ENCODE assay signal across 8 cellular contexts in genomic region chr6:20534906-20535305, GRCh38. TPM values are rescaled to one million over a fixed set of nuclear protein-coding genes. Genes with fewer than 3 reads are reported as not detected.
DNase-seq lines count a peak whose midpoint lies in the region; ATAC-seq and TF ChIP-seq lines count a peak whose summit lies in the region.

No MANE protein-coding gene starts in this region.

- peak in 1 of 2 donors; percentile 15 for ATAC-seq in CD4-positive, CD25-positive, alpha-beta regulatory T cell (ENCODE audit: low read depth in 2 of 2)
- peak; percentile 30 for ATAC-seq in GM21723 (IDR thresholded peaks at IDR 0.05; ENCODE audit: unreplicated experiment)

- no peaks in the 10 kb centered on the region for H3K9me3 ChIP-seq in CD4-positive, CD25-positive, alpha-beta regulatory T cell (ENCODE audit: control insufficient read depth in 2 of 2, low read length in 2 of 2)
- no peaks in the 10 kb centered on the region for H3K9me3 ChIP-seq in mucosa of rectum (ENCODE audit: control insufficient read depth in 2 of 2, low read length in 2 of 2)

- no peaks in the 10 kb centered on the region for H3K27me3 Mint-ChIP-seq in CD4-positive, CD25-positive, alpha-beta regulatory T cell

- no peaks in the 10 kb centered on the region for H3K27me3 ChIP-seq in CD4-positive, CD25-positive, alpha-beta regulatory T cell (ENCODE audit: control insufficient read depth, insufficient read depth, low read length)
- no peaks in the 10 kb centered on the region for H3K27me3 ChIP-seq in mucosa of rectum (ENCODE audit: control insufficient read depth in 2 of 2, insufficient read depth in 2 of 2, low read length in 2 of 2)

- no peak for TF ChIP-seq CTCF in cardiac fibroblast (IDR thresholded peaks at IDR 0.05; ENCODE audit: low read depth, low read length)

- H3K9me3 Mint-ChIP-seq in CD4-positive, CD25-positive, alpha-beta regulatory T cell: no peaks in the 10 kb centered on the region

- H3K27ac Mint-ChIP-seq in CD4-positive, CD25-positive, alpha-beta regulatory T cell: peak overlapping the region; percentile 99

- H3K36me3 Mint-ChIP-seq in CD4-positive, CD25-positive, alpha-beta regulatory T cell: peaks cover 12% of the 10 kb centered on the region

- H3K4me1 ChIP-seq in CD4-positive, CD25-positive, alpha-beta regulatory T cell (ENCODE audit: control insufficient read depth, insufficient read depth, low read length, poor library complexity, severe bottlenecking): peaks cover 13% of the 10 kb centered on the region
- peaks cover 0 to 6% of the 10 kb centered on the region in 2 donors for H3K4me1 ChIP-seq in mucosa of rectum (ENCODE audit: control insufficient read depth in 2 of 2, insufficient read depth in 2 of 2, low read length in 2 of 2)

- peak overlapping the region; percentile 97 for H3K4me3 ChIP-seq in CD4-positive, CD25-positive, alpha-beta regulatory T cell (ENCODE audit: low read depth, low read length)
- H3K4me3 ChIP-seq in cardiac fibroblast (replicated peaks in 1 of 2; ENCODE audit: low read depth in 2 of 2, low read length in 2 of 2): peak overlapping the region; percentile 73 to 87
- H3K4me3 ChIP-seq in mucosa of rectum (ENCODE audit: low read length in 2 of 2): peak overlapping the region; percentile 83 to 97

- H3K4me1 Mint-ChIP-seq in CD4-positive, CD25-positive, alpha-beta regulatory T cell: peaks cover 18 to 52% (median 39%) of the 10 kb centered on the region in 4 donors

- peaks cover 10% of the 10 kb centered on the region for H3K36me3 ChIP-seq in CD4-positive, CD25-positive, alpha-beta regulatory T cell (ENCODE audit: control insufficient read depth, insufficient read depth, low read length)
- H3K36me3 ChIP-seq in mucosa of rectum (ENCODE audit: control insufficient read depth in 2 of 2, insufficient read depth in 2 of 2, low read length in 2 of 2): no peaks in the 10 kb centered on the region

- H3K9ac ChIP-seq in mucosa of rectum (ENCODE audit: low read depth in 1 of 2, low read length in 2 of 2): peak overlapping the region; percentile 83 to 84

- H3K4me3 Mint-ChIP-seq in CD4-positive, CD25-positive, alpha-beta regulatory T cell: peak overlapping the region; percentile 90 to 99 (median 98)

- H3K27ac ChIP-seq in CD4-positive, CD25-positive, alpha-beta regulatory T cell (ENCODE audit: insufficient read depth, low read length, poor library complexity, severe bottlenecking): peak overlapping the region; percentile 85
- H3K27ac ChIP-seq in mucosa of rectum (ENCODE audit: low read depth in 2 of 2, low read length in 2 of 2): no peak overlapping the region

- DNase-seq in CD4-positive, CD25-positive, alpha-beta regulatory T cell: peak in 2 of 3 donors; percentile 37 to 38
- DNase-seq in NCI-H2171 treated with DMSO at 0.1 percent for 48 hours (lab: John Stamatoyannopoulos, UW): peak; percentile 74
- no peak for DNase-seq in cardiac fibroblast (ENCODE audit: low read depth in 2 of 2)
- no peak for DNase-seq in dedifferentiated amniotic fluid mesenchymal stem cell (ENCODE audit: extremely low spot score)
- DNase-seq in hypothalamus (lab: John Stamatoyannopoulos, UW): no peak
- no peak for DNase-seq in kidney glomerular epithelial cell (lab: John Stamatoyannopoulos, UW)

RNA-seq across cellular contexts. Expression of gene CDKAL1, which starts 0.6 kb away (rescaled TPM):
- total RNA-seq in CD4-positive, CD25-positive, alpha-beta regulatory T cell: 28.3 TPM
- 10 to 100 TPM; 26.1 to 39.4 (median 33.5) TPM for polyA plus RNA-seq in CD4-positive, CD25-positive, alpha-beta regulatory T cell

Comparison
In these comparisons a context has a peak if more than half of its experiments do, and no peak if none do; other contexts are left out.
1. DNase-seq: peak in CD4-positive, CD25-positive, alpha-beta regulatory T cell (2 of 3) and NCI-H2171 treated with DMSO at 0.1 percent for 48 hours (single experiment); none in cardiac fibroblast (0 of 2), dedifferentiated amniotic fluid mesenchymal stem cell (single experiment), hypothalamus (0 of 51) and kidney glomerular epithelial cell (single experiment).
2. Peak in every context shown above with its lines, with median percentiles within 50 percentile points of each other: H3K4me3 ChIP-seq.